In genomic region chr5:115875447-115875846, GRCh38 we compare ENCODE assay signal across 20 cellular contexts. TPM values are rescaled to one million over a fixed set of nuclear protein-coding genes. Genes with fewer than 3 reads are reported as not detected.
A peak's percentile ranks its signal among the peaks of the same experiment; 100 is the strongest.
DNase-seq lines count a peak whose midpoint lies in the region; ATAC-seq and TF ChIP-seq lines count a peak whose summit lies in the region.
"Had no signal": no experiment of that assay in that cellular context is flagged by ENCODE, and none has a peak within 500 bp of the region (broad histone marks: within the 10 kb centered on the region; RNA-seq: fewer than 3 reads in every experiment).

No MANE protein-coding gene starts in this region.

- H4K20me1 ChIP-seq in GM23248 (ENCODE audit: insufficient read depth), result 0 out of 2 replicates have a peak, but pooled peaks cover 3% of the 10 kb centered on the region
- H4K20me1 ChIP-seq: BLaER1 had no signal

- POLR2A ChIA-PET in A673 (lab: Charles Lee; ENCODE audit: low non-redundant PET), result no interaction called here

- H3K9ac ChIP-seq in GM23248, result no peak overlapping the region
- H3K9ac ChIP-seq: BLaER1 had no signal

- no peaks in the 10 kb centered on the region; the same call in 1 of the 2 replicates for H3K9me2 ChIP-seq in GM23248 (ENCODE audit: insufficient read depth)

- TF ChIP-seq POLR2A in gastrocnemius medialis (IDR thresholded peaks at IDR 0.05), result no peak

- no peak overlapping the region for H2AFZ ChIP-seq in GM23248

- H3K36me3 ChIP-seq in BE2C, result no peaks in the 10 kb centered on the region
- peaks cover 10% of the 10 kb centered on the region for H3K36me3 ChIP-seq in GM23248 (ENCODE audit: low read depth)
- H3K36me3 ChIP-seq in A673 (ENCODE audit: insufficient read depth, low read length, poor library complexity, severe bottlenecking), result no peaks in the 10 kb centered on the region
- H3K36me3 ChIP-seq in gastrocnemius medialis, result peaks cover 0 to 13% of the 10 kb centered on the region in 2 donors

- ATAC-seq in gastrocnemius medialis, result no peak
- ATAC-seq: activated CD8-positive, alpha-beta T cell treated with anti-CD3 and anti-CD28 coated beads, Interleukin-2, amount 10 ng/mL, durations not matched to agents 7 days and 5 days; stimulated activated naive CD8-positive, alpha-beta T cell treated with anti-CD3 and anti-CD28 coated beads, Interleukin-15, Interleukin-2, amounts not matched to agents 100 U/mL and 50 U/mL, for 24 hours had no signal

- H3K4me2 ChIP-seq in GM23248 (ENCODE audit: unreplicated experiment), result no peak overlapping the region
- H3K4me2 ChIP-seq: BLaER1 had no signal

- intact Hi-C loops in A673 (cut with micrococcal nuclease; ENCODE audit: unreplicated experiment), result no loop called here
- intact Hi-C loops in gastrocnemius medialis (cut with DNase I; ENCODE audit: low total_unique reads), result no loop called here

- peaks cover 8% of the 10 kb centered on the region; the same call in 1 of the 2 replicates for H3F3A ChIP-seq in GM23248 (ENCODE audit: insufficient read depth)

- 80 to 81% methylated on average over 2 of the region's 2 CpGs for WGBS in GM23248 (ENCODE audit: low coverage in 1 of 2, low lambda C conversion rate in 2 of 2, missing lambda C conversion rate in 2 of 2), 2 experiments

- BruUV-seq in A673 (replicated peaks; lab: Mats Ljungman, UMichigan), result no TSS peak

- H3K4me3 ChIP-seq in BE2C (ENCODE audit: low read depth, low read length), result no peak overlapping the region
- H3K4me3 ChIP-seq in GM23248, result no peak overlapping the region
- no peak overlapping the region for H3K4me3 ChIP-seq in fibroblast of the aortic adventitia (ENCODE audit: low read depth, low read length)
- no peak overlapping the region for H3K4me3 ChIP-seq in A673 (ENCODE audit: low read depth, low read length, poor library complexity, severe bottlenecking)
- no peak overlapping the region for H3K4me3 ChIP-seq in gastrocnemius medialis
- H3K4me3 ChIP-seq: BLaER1, SK-N-MC, transverse colon had no signal

- TF ChIP-seq CTCF in BE2C (IDR thresholded peaks at IDR 0.05; ENCODE audit: low read depth, low read length) (peak; percentile 31; the same call in 1 of the 2 replicates), fibroblast of the aortic adventitia (IDR thresholded peaks at IDR 0.05; ENCODE audit: insufficient read depth, low read length) (peak; percentile 18), A673 (conservative IDR thresholded peaks at IDR 0.05; ENCODE audit: low read depth, low read length) (no peak; the same call in 1 of the 2 replicates), gastrocnemius medialis (IDR thresholded peaks at IDR 0.05 in 4 of 5, conservative IDR thresholded peaks at IDR 0.05 in 1 of 5) (no peak)

- H3K27ac ChIP-seq in GM23248 (no peak overlapping the region), A673 (ENCODE audit: low read depth, low read length, poor library complexity, severe bottlenecking) (no peak overlapping the region), gastrocnemius medialis (no peak overlapping the region)
- H3K27ac ChIP-seq: BLaER1, SK-N-MC, transverse colon had no signal

- no peaks in the 10 kb centered on the region for H3K9me3 ChIP-seq in BE2C
- H3K9me3 ChIP-seq in GM23248 (ENCODE audit: low read depth), result no peaks in the 10 kb centered on the region
- no peaks in the 10 kb centered on the region for H3K9me3 ChIP-seq in A673 (ENCODE audit: low read depth, low read length, poor library complexity, severe bottlenecking)
- no peaks in the 10 kb centered on the region for H3K9me3 ChIP-seq in gastrocnemius medialis
- H3K9me3 ChIP-seq: transverse colon had no signal

- peaks cover 85% of the 10 kb centered on the region for H3K79me2 ChIP-seq in GM23248 (ENCODE audit: insufficient read depth)

- in situ Hi-C loops in GM23248 (cut with MboI) (no loop called here), SK-MEL-5 (cut with HindIII; ENCODE audit: low pct_unique_long_range_greater_than_20kb, low sequenced_read_pairs) (no loop called here), gastrocnemius medialis (cut with MboI; ENCODE audit: low sequenced_read_pairs in 4 of 4) (loop anchor here in 2 of 4 donors (25.0 kb wide), 1 partner anchor 187 kb away; no protein-coding TSS in a partner anchor)

- H3K27me3 ChIP-seq in BE2C (no peaks in the 10 kb centered on the region), GM23248 (replicated peaks; ENCODE audit: insufficient read depth) (no peaks in the 10 kb centered on the region), A673 (replicated peaks; ENCODE audit: insufficient read depth, low read depth, low read length, poor library complexity) (no peaks in the 10 kb centered on the region), gastrocnemius medialis (no peaks in the 10 kb centered on the region)
- H3K27me3 ChIP-seq: BLaER1, transverse colon had no signal

- DNase-seq in BE2C (no peak), GM23248 (peak; percentile 10), SK-MEL-5 (ENCODE audit: low read depth, low spot score) (peak; percentile 43), fibroblast of the aortic adventitia (ENCODE audit: low read depth) (no peak), A673 (ENCODE audit: low spot score) (no peak), gastrocnemius medialis (no peak)
- no peak for DNase-seq in activated CD8-positive, alpha-beta memory T cell treated with anti-CD3 and anti-CD28 coated beads, Interleukin-2, amount 50 U/mL, for 4 hours
- DNase-seq: activated CD8-positive, alpha-beta T cell treated with anti-CD3 and anti-CD28 coated beads, Interleukin-2, amount 10 ng/mL, durations not matched to agents 7 days and 5 days; activated naive CD4-positive, alpha-beta T cell treated with anti-CD3 and anti-CD28 coated beads, Interleukin-2, amount 50 U/mL, for 16 hours; activated T-cell treated with anti-CD3 and anti-CD28 coated beads, Interleukin-2, amount 50 U/mL, for 48 hours; aorta; foreskin fibroblast; midbrain; NCI-H2171; posterior cingulate gyrus; stimulated activated CD4-positive, alpha-beta T cell treated with anti-CD3 and anti-CD28 coated beads, Interleukin-2, amount 100 ng/mL, for 24 hours; stimulated activated naive CD8-positive, alpha-beta T cell treated with anti-CD3 and anti-CD28 coated beads, Interleukin-15, Interleukin-2, amounts not matched to agents 100 U/mL and 50 U/mL, for 24 hours; transverse colon had no signal

- CTCF ChIA-PET in A673 (lab: Charles Lee), result no interaction called here

- H3K4me1 ChIP-seq in BE2C (no peaks in the 10 kb centered on the region), GM23248 (ENCODE audit: insufficient read depth) (peaks cover 12% of the 10 kb centered on the region), A673 (ENCODE audit: insufficient read depth, low read length, poor library complexity, severe bottlenecking) (no peaks in the 10 kb centered on the region), gastrocnemius medialis (no peaks in the 10 kb centered on the region)
- H3K4me1 ChIP-seq: BLaER1, transverse colon had no signal

RNA-seq across cellular contexts. Expression of gene AP3S1, which starts 33.7 kb away (rescaled TPM):
- polyA plus RNA-seq in BE2C (2012; ENCODE audit: insufficient read depth, insufficient read length, low read depth), result 15.4 TPM
- 430 and 550 TPM in 2 replicates for total RNA-seq in GM23248 (2014; rRNA removed; shearing (Covaris generic))
- 300 and 303 TPM in 2 replicates for polyA plus RNA-seq in GM23248 (2016; fragmentation: Nextera tagmentation; extraction: Ambion mirVana)
- total RNA-seq in SK-MEL-5 (2014; rRNA removed; shearing (Covaris generic)), result 80.1 and 96.5 TPM in 2 replicates
- 69.6 and 85.3 TPM in 2 replicates for polyA plus RNA-seq in SK-MEL-5 (2015; cell fraction: cytosol; rRNA removed)
- polyA plus RNA-seq in SK-MEL-5 (2015; cell fraction: nucleus; rRNA removed), result 20.9 and 70.4 TPM in 2 replicates
- 109 and 237 TPM in 2 replicates for total RNA-seq in fibroblast of the aortic adventitia (ENCODE audit: low replicate concordance)
- total RNA-seq in A673 (2021), result 66.9 and 71.8 TPM in 2 replicates
- total RNA-seq in gastrocnemius medialis, result 100 to 1,000 TPM in 1 of 4 donors, 10 to 100 TPM in 3; 13.0 to 121 (median 25.5) TPM

RNA-seq across cellular contexts. Expression of gene ATG12, which starts 34.1 kb away (rescaled TPM):
- polyA plus RNA-seq in BE2C (2012; ENCODE audit: insufficient read depth, insufficient read length, low read depth), result 34.5 TPM
- total RNA-seq in GM23248 (2014; rRNA removed; shearing (Covaris generic)), result 57.2 and 70.2 TPM in 2 replicates
- polyA plus RNA-seq in GM23248 (2016; fragmentation: Nextera tagmentation; extraction: Ambion mirVana), result 121 and 126 TPM in 2 replicates
- total RNA-seq in SK-MEL-5 (2014; rRNA removed; shearing (Covaris generic)), result 52.0 and 65.1 TPM in 2 replicates
- 26.4 and 27.6 TPM in 2 replicates for polyA plus RNA-seq in SK-MEL-5 (2015; cell fraction: cytosol; rRNA removed)
- polyA plus RNA-seq in SK-MEL-5 (2015; cell fraction: nucleus; rRNA removed), result 99.3 and 136 TPM in 2 replicates
- total RNA-seq in fibroblast of the aortic adventitia (ENCODE audit: low replicate concordance) (88.2 and 105 TPM in 2 replicates), A673 (2021) (55.8 and 59.6 TPM in 2 replicates), gastrocnemius medialis (10 to 100 TPM; 10.3 to 35.1 (median 23.6) TPM)

RNA-seq across cellular contexts. Expression of gene CDO1, which starts 59.0 kb away (rescaled TPM):
- not detected for polyA plus RNA-seq in BE2C (2012; ENCODE audit: insufficient read depth, insufficient read length, low read depth)
- 0.89 and 4.3 TPM in 2 replicates for total RNA-seq in GM23248 (2014; rRNA removed; shearing (Covaris generic))
- 2.1 and 2.2 TPM in 2 replicates for polyA plus RNA-seq in GM23248 (2016; fragmentation: Nextera tagmentation; extraction: Ambion mirVana)
- total RNA-seq in SK-MEL-5 (2014; rRNA removed; shearing (Covaris generic)), result 0.42 and 1.1 TPM in 2 replicates
- polyA plus RNA-seq in SK-MEL-5 (2015; cell fraction: cytosol; rRNA removed), result 0.54 and 0.70 TPM in 2 replicates
- polyA plus RNA-seq in SK-MEL-5 (2015; cell fraction: nucleus; rRNA removed), result 0.10 TPM in 1 of 2 replicates, not detected in the other
- total RNA-seq in fibroblast of the aortic adventitia (ENCODE audit: low replicate concordance) (7.0 and 24.8 TPM in 2 replicates), A673 (2021) (1.5 and 3.2 TPM in 2 replicates), gastrocnemius medialis (10 to 100 TPM; 21.6 to 28.4 (median 23.7) TPM)

Comparison
In these comparisons a context has a peak if more than half of its experiments do, and no peak if none do; other contexts are left out.
1. DNase-seq: peak in GM23248 (single experiment) and SK-MEL-5 (single experiment); none in BE2C (single experiment), fibroblast of the aortic adventitia (single experiment), A673 (single experiment), activated CD8-positive, alpha-beta memory T cell treated with anti-CD3 and anti-CD28 coated beads, Interleukin-2, amount 50 U/mL, for 4 hours (single experiment) and gastrocnemius medialis (0 of 2).
2. CTCF ChIP-seq: peak in BE2C (single experiment) and fibroblast of the aortic adventitia (single experiment); none in A673 (single experiment) and gastrocnemius medialis (0 of 5).